In genomic region chr15:75639709-75640482, GRCh38 we compare ENCODE assay signal across 8 cellular contexts. TPM values are rescaled to one million over a fixed set of nuclear protein-coding genes. Genes with fewer than 3 reads are reported as not detected.
DNase-seq lines count a peak whose midpoint lies in the region; ATAC-seq and TF ChIP-seq lines count a peak whose summit lies in the region.

TSS of gene IMP3 (minus strand) at chr15:75640224. CDS start at chr15:75640168, 56 bp downstream.

- peaks cover 13% of the 10 kb centered on the region for H3K4me1 ChIP-seq in testis

- H3K27ac Mint-ChIP-seq in activated naive CD4-positive, alpha-beta T cell treated with anti-CD3 and anti-CD28 coated beads, Interleukin-2, amount 50 U/mL, for 72 hours = peak within 1 kb of the TSS; percentile 94 to 98

- TF ChIP-seq CTCF in omental fat pad (IDR thresholded peaks at IDR 0.05) (no peak), testis (IDR thresholded peaks at IDR 0.05) (no peak)

- WGBS in testis, 2 donors = 0% methylated on average over 12 to 63 of the region's 83 CpGs

- ATAC-seq in HG02610 (IDR thresholded peaks at IDR 0.05; ENCODE audit: unreplicated experiment) (peak; percentile 93), omental fat pad (ENCODE audit: low FRiP score) (peak; percentile 97)
- ATAC-seq in activated naive CD4-positive, alpha-beta T cell treated with anti-CD3 and anti-CD28 coated beads, Interleukin-2, amount 50 U/mL, for 72 hours = peak; percentile 93 to 94

- intact Hi-C loops in testis (cut with DNase I; ENCODE audit: low total_unique reads) = loop anchor here (10.0 kb wide), 1 partner anchor 185 kb away; the partner anchor contains the start of gene SIN3A

- no peaks in the 10 kb centered on the region for H3K9me3 Mint-ChIP-seq in activated naive CD4-positive, alpha-beta T cell treated with anti-CD3 and anti-CD28 coated beads, Interleukin-2, amount 50 U/mL, for 72 hours

- H3K27me3 ChIP-seq in testis = no peaks in the 10 kb centered on the region

- TF ChIP-seq POLR2A in testis (IDR thresholded peaks at IDR 0.05) = peak; percentile 93

- H3K9me3 ChIP-seq in testis = no peaks in the 10 kb centered on the region

- peak within 1 kb of the TSS; percentile 81 to 93 for H3K27ac ChIP-seq in testis

- H3K36me3 ChIP-seq in testis (ENCODE audit: low read depth, missing control alignments) = no peaks in the 10 kb centered on the region

- peaks cover 17 to 25% of the 10 kb centered on the region in 2 donors for H3K36me3 Mint-ChIP-seq in activated naive CD4-positive, alpha-beta T cell treated with anti-CD3 and anti-CD28 coated beads, Interleukin-2, amount 50 U/mL, for 72 hours

- peak; percentile 94 for DNase-seq in NCI-H1092 treated with DMSO at 0.1 percent for 48 hours (lab: John Stamatoyannopoulos, UW)
- DNase-seq in SKM-1 (lab: John Stamatoyannopoulos, UW; ENCODE audit: unreplicated experiment) = peak; percentile 96
- peak; percentile 90 to 95 for DNase-seq in activated naive CD4-positive, alpha-beta T cell treated with anti-CD3 and anti-CD28 coated beads, Interleukin-2, amount 50 U/mL, for 72 hours (ENCODE audit: low spot score in 2 of 2)
- peak; percentile 85 for DNase-seq in glomerular endothelial cell (ENCODE audit: extremely low read depth, low read depth, low spot score)
- peak; percentile 70 for DNase-seq in omental fat pad (ENCODE audit: low spot score)
- peak; percentile 98 for DNase-seq in testis

- peak within 1 kb of the TSS; percentile 90 for H3K4me3 ChIP-seq in GM08714 (ENCODE audit: low read length)
- peak within 1 kb of the TSS; percentile 84 to 94 for H3K4me3 ChIP-seq in testis

RNA-seq across cellular contexts. Expression of gene IMP3, which starts in this region (rescaled TPM):
- total RNA-seq in activated naive CD4-positive, alpha-beta T cell treated with anti-CD3 and anti-CD28 coated beads, Interleukin-2, amount 50 U/mL, for 72 hours = 10 to 100 TPM; 66.5 to 93.8 TPM
- total RNA-seq in glomerular endothelial cell = 100 and 115 TPM in 2 replicates
- 100 to 1,000 TPM; 162 to 194 (median 170) TPM for total RNA-seq in omental fat pad
- 100 to 1,000 TPM in 1 of 2 donors, 10 to 100 TPM in 1; 87.5 to 111 TPM for total RNA-seq in testis
- polyA plus RNA-seq in testis (ENCODE audit: insufficient read depth, low read depth, low replicate concordance) = 32.6 TPM

Comparison
In these comparisons a context has a peak if more than half of its experiments do, and no peak if none do; other contexts are left out.
1. Peak in every context shown above with its lines: DNase-seq, ATAC-seq, H3K4me3 ChIP-seq and H3K27ac ChIP-seq.